In genomic region chr16:88558457-88559442, GRCh38 we compare ENCODE assay signal across 7 cellular contexts. TPM values are rescaled to one million over a fixed set of nuclear protein-coding genes. Genes with fewer than 3 reads are reported as not detected.
DNase-seq lines count a peak whose midpoint lies in the region; ATAC-seq and TF ChIP-seq lines count a peak whose summit lies in the region.

No MANE protein-coding gene starts in this region.

- WGBS in gastroesophageal sphincter (ENCODE audit: low coverage in 1 of 2), 2 donors, result 0 to 21% methylated on average over 4 to 7 of the region's 45 CpGs
- WGBS in prostate gland, result 46% methylated on average over 29 of the region's 45 CpGs

- intact Hi-C loops in prostate gland (cut with DNase I), result no loop called here

- H3K4me3 ChIP-seq in gastroesophageal sphincter (no peak overlapping the region), prostate gland (no peak overlapping the region)

- H3K27me3 ChIP-seq in gastroesophageal sphincter (peaks cover 64% of the 10 kb centered on the region), prostate gland (replicated peaks; ENCODE audit: insufficient read depth) (no peaks in the 10 kb centered on the region)

- H3K9me3 ChIP-seq in gastroesophageal sphincter (no peaks in the 10 kb centered on the region), prostate gland (no peaks in the 10 kb centered on the region)

- ATAC-seq in gastroesophageal sphincter, result peak; percentile 65

- H3K4me1 ChIP-seq in gastroesophageal sphincter (peaks cover 0 to 15% (median 3%) of the 10 kb centered on the region in 3 donors), prostate gland (replicated peaks) (no peaks in the 10 kb centered on the region)

- TF ChIP-seq EP300 in gastroesophageal sphincter (IDR thresholded peaks at IDR 0.05), result no peak

- H3K36me3 ChIP-seq in gastroesophageal sphincter (no peaks in the 10 kb centered on the region), prostate gland (no peaks in the 10 kb centered on the region)

- DNase-seq in ELR (ENCODE audit: low read depth) (peak; percentile 68), NAMALWA (ENCODE audit: low spot score) (peak; percentile 72), SW480 (ENCODE audit: low spot score) (peak; percentile 84), prostate gland (ENCODE audit: low spot score) (peak; percentile 23), middle frontal gyrus (ENCODE audit: extremely low spot score, low spot score) (no peak), GM19238 (ENCODE audit: insufficient read length, low spot score) (no peak)

- no peak for TF ChIP-seq POLR2A in gastroesophageal sphincter (IDR thresholded peaks at IDR 0.05)
- TF ChIP-seq POLR2A in prostate gland (IDR thresholded peaks at IDR 0.05), result no peak

- H3K27ac ChIP-seq in gastroesophageal sphincter (no peak overlapping the region), prostate gland (no peak overlapping the region)

- peak in 2 of 4 experiments; percentile 40 to 59 for TF ChIP-seq CTCF in gastroesophageal sphincter (IDR thresholded peaks at IDR 0.05)
- TF ChIP-seq CTCF in prostate gland (IDR thresholded peaks at IDR 0.05), result peak in 2 of 4 experiments; percentile 35 to 44

RNA-seq across cellular contexts. Expression of gene ZC3H18, which starts 11.5 kb away (rescaled TPM):
- total RNA-seq in gastroesophageal sphincter (10 to 100 TPM; 15.8 to 40.6 (median 23.3) TPM), prostate gland (10 to 100 TPM; 26.7 to 50.7 TPM)

Comparison
In these comparisons a context has a peak if more than half of its experiments do, and no peak if none do; other contexts are left out.
1. DNase-seq: peak in ELR (single experiment), NAMALWA (single experiment), SW480 (single experiment) and prostate gland (single experiment); none in middle frontal gyrus (single experiment) and GM19238 (single experiment).